ENCODE assay signal across 16 cellular contexts in genomic region chr15:77500986-77501385, GRCh38.
DNase-seq lines count a peak whose midpoint lies in the region; ATAC-seq, FAIRE-seq and TF ChIP-seq lines count a peak whose summit lies in the region.
"Had no signal": no experiment of that assay in that cellular context is flagged by ENCODE, and none has a peak within 500 bp of the region (broad histone marks: within the 10 kb centered on the region; RNA-seq: fewer than 3 reads in every experiment).

No MANE protein-coding gene starts in this region.

- no peak for TF ChIP-seq CTCF in cardiac fibroblast (IDR thresholded peaks at IDR 0.05; ENCODE audit: low read depth, low read length)
- TF ChIP-seq CTCF in foreskin fibroblast (IDR thresholded peaks at IDR 0.05; ENCODE audit: low read depth, low read length) = no peak

- no peak for TF ChIP-seq POLR2A in H54 (IDR thresholded peaks at IDR 0.05; ENCODE audit: low read depth, low read length)

- FAIRE-seq in RCC 7860 (lab: Jason Lieb, UNC) (no peak), H54 (lab: Jason Lieb, UNC) (no peak)
- FAIRE-seq: urothelium cell line had no signal

- H3K4me3 ChIP-seq in cardiac fibroblast (replicated peaks in 1 of 2; ENCODE audit: low read depth in 2 of 2, low read length in 2 of 2) (no peak overlapping the region), foreskin fibroblast (ENCODE audit: low read depth in 1 of 2, low read length in 2 of 2) (no peak overlapping the region)

- DNase-seq in EH (ENCODE audit: low read depth) (peak; percentile 72), RPMI7951 (ENCODE audit: low read depth) (peak; percentile 42), cardiac fibroblast (ENCODE audit: low read depth in 2 of 2) (peak; percentile 42 to 78), foreskin fibroblast (peak; percentile 56 to 73), NCI-H526 (lab: John Stamatoyannopoulos, UW) (no peak), RCC 7860 (ENCODE audit: low spot score) (no peak), H54 (ENCODE audit: insufficient read length, low spot score) (no peak)
- DNase-seq: activated CD4-positive, alpha-beta memory T cell treated with anti-CD3 and anti-CD28 coated beads for 36 hours; activated naive CD8-positive, alpha-beta T cell treated with anti-CD3 and anti-CD28 coated beads, Interleukin-2, amount 10 ng/mL, durations not matched to agents 7 days and 5 days; activated T-cell treated with anti-CD3 and anti-CD28 coated beads, Interleukin-2, amount 50 U/mL, for 4 hours; MV-4-11; NCI-H2081 treated with DMSO at 0.1 percent for 48 hours; stimulated activated CD4-positive, alpha-beta T cell treated with anti-CD3 and anti-CD28 coated beads, Interleukin-2, amount 100 ng/mL, for 48 hours; T-cell had no signal

- ATAC-seq in GM18868 (IDR thresholded peaks at IDR 0.05; ENCODE audit: unreplicated experiment) = no peak
- ATAC-seq: activated T-cell treated with anti-CD3 and anti-CD28 coated beads, Interleukin-2, amount 50 U/mL, for 4 hours; T-cell had no signal

Comparison
In these comparisons a context has a peak if more than half of its experiments do, and no peak if none do; other contexts are left out.
1. DNase-seq: peak in EH (single experiment), RPMI7951 (single experiment), cardiac fibroblast (2 of 2) and foreskin fibroblast (2 of 2); none in NCI-H526 (0 of 2), RCC 7860 (single experiment) and H54 (single experiment).